Comparison of ENCODE assay signal across 12 cellular contexts in the genomic region with DNA sequence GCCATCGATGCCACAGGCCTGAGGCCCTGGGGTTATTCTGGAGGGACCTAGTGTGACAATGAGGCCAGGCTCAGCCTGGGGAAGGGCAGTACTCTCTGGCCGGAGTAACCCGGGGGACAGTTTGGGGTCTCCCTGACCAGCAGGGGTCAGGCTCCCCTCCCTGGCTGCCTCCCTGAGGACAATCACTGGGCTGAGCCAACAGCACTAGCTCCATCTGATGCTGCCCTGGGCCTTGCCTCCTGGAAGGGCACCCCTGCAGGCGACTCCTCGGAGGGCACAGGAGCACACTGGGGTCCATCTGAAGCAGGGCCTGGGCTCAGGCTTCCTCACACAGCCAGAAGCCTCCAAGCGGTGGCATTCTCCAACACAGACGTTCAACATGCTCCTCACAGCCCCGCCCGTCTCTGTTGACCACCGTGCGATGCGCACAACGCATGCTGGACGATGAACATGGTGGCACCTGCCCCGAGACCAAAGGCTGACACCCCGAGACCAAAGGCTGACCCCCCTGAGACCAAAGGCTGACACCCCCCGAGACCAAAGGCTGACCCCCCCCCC.
DNase-seq lines count a peak whose midpoint lies in the region; ATAC-seq and TF ChIP-seq lines count a peak whose summit lies in the region.
"Had no signal": no experiment of that assay in that cellular context is flagged by ENCODE, and none has a peak within 500 bp of the region (broad histone marks: within the 10 kb centered on the region; RNA-seq: fewer than 3 reads in every experiment).

No MANE protein-coding gene starts in this region.

- DNase-seq in AG09309 (ENCODE audit: low read depth) (no peak), SJSA1 (ENCODE audit: low read depth in 1 of 2, low spot score in 2 of 2) (no peak), fibroblast of villous mesenchyme (ENCODE audit: low read depth) (no peak), ovary (peak in 3 of 5 donors; percentile 46 to 52 (median 51)), NCI-H446 treated with DMSO at 0.1 percent for 48 hours (lab: John Stamatoyannopoulos, UW) (no peak), sciatic nerve (ENCODE audit: low spot score) (no peak), DMS153 (lab: John Stamatoyannopoulos, UW) (no peak)
- no peak for DNase-seq in activated naive CD4-positive, alpha-beta T cell (lab: John Stamatoyannopoulos, UW)
- DNase-seq: amygdala, NCI-H526 had no signal

- H3K27me3 ChIP-seq in SJSA1 (replicated peaks): no peaks in the 10 kb centered on the region
- no peaks in the 10 kb centered on the region for H3K27me3 ChIP-seq in ovary

- H3K27ac ChIP-seq in SJSA1 (peak overlapping the region; percentile 70), ovary (peak overlapping the region; percentile 52 to 78)

- TF ChIP-seq EP300 in ovary (IDR thresholded peaks at IDR 0.05): no peak

- TF ChIP-seq CTCF in AG09309 (IDR thresholded peaks at IDR 0.05; ENCODE audit: control insufficient read depth, insufficient read depth, low read depth, low read length, missing control alignments) (peak; percentile 32), fibroblast of villous mesenchyme (IDR thresholded peaks at IDR 0.05; ENCODE audit: insufficient read depth, low read depth, low read length) (peak; percentile 22), ovary (IDR thresholded peaks at IDR 0.05) (no peak)

- peaks cover 36% of the 10 kb centered on the region for H3K9me3 ChIP-seq in SJSA1 (replicated peaks)
- H3K9me3 ChIP-seq in ovary: no peaks in the 10 kb centered on the region
- H3K9me3 ChIP-seq: mucosa of descending colon had no signal

- intact Hi-C loops in ovary (cut with DNase I) (no loop called here), sciatic nerve (cut with DNase I) (no loop called here)

- TF ChIP-seq POLR2A in ovary (IDR thresholded peaks at IDR 0.05): no peak

- H3K36me3 ChIP-seq in SJSA1 (no peaks in the 10 kb centered on the region), ovary (no peaks in the 10 kb centered on the region)

- H3K4me1 ChIP-seq in SJSA1 (replicated peaks) (peaks cover 15% of the 10 kb centered on the region), ovary (ENCODE audit: insufficient read depth) (peaks cover 46% of the 10 kb centered on the region)

- no peak overlapping the region for H3K4me3 ChIP-seq in AG09309 (ENCODE audit: control insufficient read depth, low read depth, low read length)
- H3K4me3 ChIP-seq in SJSA1: no peak overlapping the region
- no peak overlapping the region for H3K4me3 ChIP-seq in fibroblast of villous mesenchyme (ENCODE audit: low read depth, low read length)
- no peak overlapping the region for H3K4me3 ChIP-seq in ovary
- H3K4me3 ChIP-seq: mucosa of descending colon had no signal

- 85 to 91% (median 88%) methylated on average over 17 of the region's 17 CpGs for WGBS in ovary, 3 donors

- ATAC-seq in sciatic nerve: no peak
- ATAC-seq: mucosa of descending colon, WTC11 had no signal

Comparison
In these comparisons a context has a peak if more than half of its experiments do, and no peak if none do; other contexts are left out.
1. DNase-seq: peak in ovary (3 of 5); none in AG09309 (single experiment), SJSA1 (0 of 2), fibroblast of villous mesenchyme (single experiment), NCI-H446 treated with DMSO at 0.1 percent for 48 hours (single experiment), sciatic nerve (single experiment), DMS153 (single experiment) and activated naive CD4-positive, alpha-beta T cell (0 of 4).
2. CTCF ChIP-seq: peak in AG09309 (single experiment) and fibroblast of villous mesenchyme (single experiment); none in ovary (0 of 3).